Comparison of ENCODE assay signal across 27 cellular contexts in genomic region chr18:5964108-5964507, GRCh38.
"Had no signal": no experiment of that assay in that cellular context is flagged by ENCODE, and none has a peak within 500 bp of the region (broad histone marks: within the 10 kb centered on the region; RNA-seq: fewer than 3 reads in every experiment).

No MANE protein-coding gene starts in this region.

- H3K36me3 Mint-ChIP-seq: mesothelial cell of epicardium, neural progenitor cell, type B pancreatic cell had no signal

- H3K4me3 Mint-ChIP-seq: dendritic cell treated with granulocyte-macrophage colony-stimulating factor and Interleukin-4, amounts not matched to agents 40 ng/mL and 50 ng/mL, for 4 days; endodermal cell; mesothelial cell of epicardium; naive B cell; nephron; neural progenitor cell; stimulated activated memory B cell treated with anti-CD40 and anti-IgM and Interleukin-4, amounts not matched to agents 10 μg/mL and 1 μg/mL and 100 μg/mL, for 72 hours; type B pancreatic cell had no signal

- H3K9me3 ChIP-seq: colonic mucosa, gastroesophageal sphincter, heart left ventricle, mucosa of descending colon, ovary, sigmoid colon, spleen, testis, tibial artery had no signal

- H3K27ac ChIP-seq: colonic mucosa, epithelial cell of prostate, gastroesophageal sphincter, heart left ventricle, neural progenitor cell, ovary, sigmoid colon, skin epidermis, spleen, testis, tibial artery had no signal

- DNase-seq: colonic mucosa; effector CD8-positive, alpha-beta T cell; foreskin fibroblast; heart left ventricle; hippocampal formation; mesenchymal stem cell; mucosa of descending colon; naive B cell; ovary; retina; sigmoid colon; spleen; stimulated activated CD4-positive, alpha-beta T cell treated with anti-CD3 and anti-CD28 coated beads, Interleukin-4, amount 100 ng/mL, for 4 hours; stimulated activated naive CD8-positive, alpha-beta T cell treated with anti-CD3 and anti-CD28 coated beads, Interleukin-15, Interleukin-2, amounts not matched to agents 100 U/mL and 50 U/mL, for 24 hours; testis; tibial artery had no signal

- H3K27me3 ChIP-seq: colonic mucosa, gastroesophageal sphincter, heart left ventricle, neural progenitor cell, ovary, sigmoid colon, spleen, testis, tibial artery had no signal

- H3K36me3 ChIP-seq: colonic mucosa, gastroesophageal sphincter, heart left ventricle, neural progenitor cell, ovary, sigmoid colon, spleen, tibial artery had no signal

- H3K27ac Mint-ChIP-seq: dendritic cell treated with granulocyte-macrophage colony-stimulating factor and Interleukin-4, amounts not matched to agents 40 ng/mL and 50 ng/mL, for 4 days; endodermal cell; mesothelial cell of epicardium; nephron; neural progenitor cell; stimulated activated memory B cell treated with anti-CD40 and anti-IgM and Interleukin-4, amounts not matched to agents 10 μg/mL and 1 μg/mL and 100 μg/mL, for 72 hours; type B pancreatic cell had no signal

- H3K4me1 Mint-ChIP-seq: naive B cell; stimulated activated memory B cell treated with anti-CD40 and anti-IgM and Interleukin-4, amounts not matched to agents 10 μg/mL and 1 μg/mL and 100 μg/mL, for 72 hours had no signal

- H3K27me3 Mint-ChIP-seq: dendritic cell treated with granulocyte-macrophage colony-stimulating factor and Interleukin-4, amounts not matched to agents 40 ng/mL and 50 ng/mL, for 4 days; naive B cell; stimulated activated memory B cell treated with anti-CD40 and anti-IgM and Interleukin-4, amounts not matched to agents 10 μg/mL and 1 μg/mL and 100 μg/mL, for 72 hours had no signal

- ATAC-seq: esophagus mucosa; gastroesophageal sphincter; mucosa of descending colon; stimulated activated memory B cell treated with anti-CD40 and anti-IgM and Interleukin-4, amounts not matched to agents 10 μg/mL and 1 μg/mL and 100 μg/mL, for 72 hours had no signal

- H3K9me3 Mint-ChIP-seq: dendritic cell treated with granulocyte-macrophage colony-stimulating factor and Interleukin-4, amounts not matched to agents 40 ng/mL and 50 ng/mL, for 4 days; endodermal cell; mesothelial cell of epicardium; naive B cell; nephron; neural progenitor cell; stimulated activated memory B cell treated with anti-CD40 and anti-IgM and Interleukin-4, amounts not matched to agents 10 μg/mL and 1 μg/mL and 100 μg/mL, for 72 hours had no signal

- H3K4me1 ChIP-seq: colonic mucosa, sigmoid colon, spleen, testis, tibial artery had no signal

- H3K4me3 ChIP-seq: colonic mucosa, gastroesophageal sphincter, heart left ventricle, mucosa of descending colon, neural progenitor cell, ovary, sigmoid colon, skin epidermis, spleen, testis, tibial artery had no signal
